Comparison of ENCODE assay signal across 24 cellular contexts in the genomic region with DNA sequence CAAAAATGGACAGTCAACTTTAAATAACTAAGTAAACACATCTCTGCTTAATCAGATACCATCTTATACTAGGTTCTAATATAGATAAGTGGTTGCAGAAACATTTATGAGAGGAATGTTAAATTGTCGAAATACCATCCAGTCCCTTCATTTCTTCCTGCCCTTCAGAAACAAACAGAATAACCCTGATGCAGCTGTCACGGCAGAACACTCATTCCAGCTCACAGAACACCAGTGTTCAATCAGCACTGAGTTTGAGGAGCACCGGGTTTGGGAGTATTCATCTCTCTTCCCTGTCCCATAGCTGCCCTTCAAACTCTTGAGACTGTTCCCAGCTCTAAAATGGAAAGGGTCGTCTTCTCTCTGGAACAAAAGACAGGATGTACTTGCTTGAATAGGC.
DNase-seq lines count a peak whose midpoint lies in the region; ATAC-seq, FAIRE-seq and TF ChIP-seq lines count a peak whose summit lies in the region.
"Had no signal": no experiment of that assay in that cellular context is flagged by ENCODE, and none has a peak within 500 bp of the region (broad histone marks: within the 10 kb centered on the region; RNA-seq: fewer than 3 reads in every experiment).

No MANE protein-coding gene starts in this region.

- H3K27ac ChIP-seq in A549 (peak overlapping the region; percentile 67 to 82), GM23338 (ENCODE audit: low read depth) (no peak overlapping the region), Panc1 (ENCODE audit: low read length) (peak overlapping the region; percentile 85), upper lobe of left lung (no peak overlapping the region)
- H3K27ac ChIP-seq: Peyer's patch had no signal

- BruUV-seq in Panc1 (replicated peaks; lab: Mats Ljungman, UMichigan), result no TSS peak

- peak overlapping the region; percentile 66 for H3K4me2 ChIP-seq in A549
- H3K4me2 ChIP-seq in GM23338, result no peak overlapping the region

- H3K9me3 ChIP-seq in A549 (no peaks in the 10 kb centered on the region), Panc1 (ENCODE audit: control insufficient read depth, insufficient read depth, low read depth, low read length) (no peaks in the 10 kb centered on the region), upper lobe of left lung (no peaks in the 10 kb centered on the region)
- H3K9me3 ChIP-seq: BE2C, HAP-1, Peyer's patch had no signal

- no peaks in the 10 kb centered on the region for H3K9me2 ChIP-seq in GM23338 (ENCODE audit: insufficient read depth)

- TF ChIP-seq CTCF in A549 (IDR thresholded peaks at IDR 0.05) (no peak), GM23338 (conservative IDR thresholded peaks at IDR 0.05; ENCODE audit: low read depth in 2 of 2) (no peak), Panc1 (IDR thresholded peaks at IDR 0.05) (no peak), mesothelial cell of epicardium (IDR thresholded peaks at IDR 0.05; ENCODE audit: unreplicated experiment) (no peak), osteocyte (IDR thresholded peaks at IDR 0.05) (no peak), upper lobe of left lung (IDR thresholded peaks at IDR 0.05) (no peak)

- H3K27me3 ChIP-seq in GM23338 (ENCODE audit: insufficient read depth) (no peaks in the 10 kb centered on the region), Panc1 (ENCODE audit: control insufficient read depth, insufficient read depth, low read length) (no peaks in the 10 kb centered on the region), upper lobe of left lung (no peaks in the 10 kb centered on the region)
- H3K27me3 ChIP-seq: BE2C, Peyer's patch had no signal

- no peaks in the 10 kb centered on the region for H3K9me3 Mint-ChIP-seq in GM23338
- H3K9me3 Mint-ChIP-seq in mesothelial cell of epicardium, result no peaks in the 10 kb centered on the region
- no peaks in the 10 kb centered on the region for H3K9me3 Mint-ChIP-seq in osteocyte (ENCODE audit: unreplicated experiment)
- H3K9me3 Mint-ChIP-seq: CD4-positive, CD25-positive, alpha-beta regulatory T cell; IgD-negative memory B cell had no signal

- DNase-seq in A549 (ENCODE audit: low read depth in 1 of 2, low spot score in 1 of 2) (no peak), GM23338 (ENCODE audit: low spot score) (no peak), Panc1 (ENCODE audit: low read depth, low spot score) (no peak), mesothelial cell of epicardium (ENCODE audit: low spot score in 2 of 2, unreplicated experiment in 2 of 2) (no peak), osteocyte (ENCODE audit: extremely low spot score, unreplicated experiment) (no peak), COLO668 (lab: John Stamatoyannopoulos, UW; ENCODE audit: unreplicated experiment) (no peak), upper lobe of left lung (no peak), DMS114 treated with DMSO at 0.1 percent for 48 hours (lab: John Stamatoyannopoulos, UW; ENCODE audit: unreplicated experiment) (no peak)
- DNase-seq: BE2C; CD4-positive, CD25-positive, alpha-beta regulatory T cell; COR-L47; DMS79 treated with DMSO at 0.1 percent for 48 hours; Karpas-422; NCI-H1417; NCI-H1694 treated with DMSO at 0.1 percent for 48 hours; NCI-H2107; NCI-H2227 treated with DMSO at 0.1 percent for 48 hours; NCI-H510A; NCI-H748 treated with DMSO at 0.1 percent for 48 hours; Peyer's patch had no signal

- CTCF ChIA-PET in A549 (lab: Yijun Ruan, JAX) (interaction anchor here (1.1 kb wide), 1 partner anchor 48 kb away, joined by 3 read pairs; no protein-coding TSS in a partner anchor), Panc1 (lab: Charles Lee) (no interaction called here)

- peaks cover 11% of the 10 kb centered on the region for H3K27me3 Mint-ChIP-seq in GM23338 (ENCODE audit: insufficient read depth, low read depth, poor library complexity)
- no peaks in the 10 kb centered on the region for H3K27me3 Mint-ChIP-seq in mesothelial cell of epicardium (ENCODE audit: low read depth)
- H3K27me3 Mint-ChIP-seq in osteocyte (ENCODE audit: unreplicated experiment), result peaks cover 4% of the 10 kb centered on the region

- POLR2A ChIA-PET in A549 (lab: Yijun Ruan, JAX), result no interaction called here
- POLR2A ChIA-PET in Panc1 (lab: Charles Lee), result no interaction called here

- H2AFZ ChIP-seq in GM23338, result peak overlapping the region; percentile 73; the same call in 1 of the 2 replicates

- H3K36me3 Mint-ChIP-seq in GM23338 (ENCODE audit: low read depth) (no peaks in the 10 kb centered on the region), mesothelial cell of epicardium (no peaks in the 10 kb centered on the region), osteocyte (ENCODE audit: unreplicated experiment) (no peaks in the 10 kb centered on the region)
- H3K36me3 Mint-ChIP-seq: CD4-positive, CD25-positive, alpha-beta regulatory T cell; IgD-negative memory B cell had no signal

- H3K36me3 ChIP-seq in GM23338 (ENCODE audit: insufficient read depth) (no peaks in the 10 kb centered on the region), Panc1 (ENCODE audit: control insufficient read depth, insufficient read depth, low read length) (0 out of 2 replicates have a peak, but pooled peaks cover 2% of the 10 kb centered on the region), upper lobe of left lung (no peaks in the 10 kb centered on the region)
- H3K36me3 ChIP-seq: BE2C, HAP-1, Peyer's patch had no signal

- H3K4me3 ChIP-seq in A549 (no peak overlapping the region), GM23338 (no peak overlapping the region), Panc1 (ENCODE audit: low read depth in 2 of 2, low read length in 2 of 2) (no peak overlapping the region), upper lobe of left lung (no peak overlapping the region)
- H3K4me3 ChIP-seq: GM12878, HAP-1, Peyer's patch had no signal

- no peak for FAIRE-seq in A549 (lab: Jason Lieb, UNC)
- FAIRE-seq: A204.1, GM12878 had no signal

- no peaks in the 10 kb centered on the region for H3K79me2 ChIP-seq in GM23338 (replicated peaks; ENCODE audit: insufficient read depth)

- H3F3A ChIP-seq in GM23338 (replicated peaks; ENCODE audit: low read depth), result no peaks in the 10 kb centered on the region

- TF ChIP-seq RAD21 in A549 (conservative IDR thresholded peaks at IDR 0.05 in 1 of 2, IDR thresholded peaks at IDR 0.05 in 1 of 2), result no peak

- 76% methylated on average over 4 of the region's 4 CpGs for WGBS in A549 (ENCODE audit: missing lambda C conversion rate)
- 56 to 66% methylated on average over 4 of the region's 4 CpGs for WGBS in upper lobe of left lung, 2 donors

- no peaks in the 10 kb centered on the region for H4K20me1 ChIP-seq in GM23338 (replicated peaks; ENCODE audit: insufficient read depth)

- H3K4me1 ChIP-seq in A549 (peaks cover 31% of the 10 kb centered on the region), GM23338 (ENCODE audit: insufficient read depth) (peaks cover 38% of the 10 kb centered on the region), Panc1 (ENCODE audit: control insufficient read depth, insufficient read depth, low read length) (peaks cover 42% of the 10 kb centered on the region), upper lobe of left lung (peaks cover 6 to 19% (median 9%) of the 10 kb centered on the region in 4 donors)
- H3K4me1 ChIP-seq: HAP-1 had no signal

- H3K4me3 Mint-ChIP-seq in GM23338 (no peak overlapping the region), mesothelial cell of epicardium (no peak overlapping the region), osteocyte (ENCODE audit: unreplicated experiment) (no peak overlapping the region)
- H3K4me3 Mint-ChIP-seq: CD4-positive, CD25-positive, alpha-beta regulatory T cell; IgD-negative memory B cell had no signal

- H3K4me1 Mint-ChIP-seq in GM23338 (peaks cover 46% of the 10 kb centered on the region), mesothelial cell of epicardium (peaks cover 68% of the 10 kb centered on the region), osteocyte (ENCODE audit: unreplicated experiment) (peaks cover 17% of the 10 kb centered on the region)

- no peak overlapping the region for H3K27ac Mint-ChIP-seq in GM23338
- H3K27ac Mint-ChIP-seq in mesothelial cell of epicardium, result peak overlapping the region; percentile 75
- H3K27ac Mint-ChIP-seq in osteocyte (ENCODE audit: unreplicated experiment), result no peak overlapping the region
- H3K27ac Mint-ChIP-seq: CD4-positive, CD25-positive, alpha-beta regulatory T cell; IgD-negative memory B cell had no signal

- TF ChIP-seq EP300 in A549 (IDR thresholded peaks at IDR 0.05), result no peak
- TF ChIP-seq EP300 in upper lobe of left lung (IDR thresholded peaks at IDR 0.05), result no peak

- TF ChIP-seq POLR2A in A549 (IDR thresholded peaks at IDR 0.05; ENCODE audit: low read length) (no peak), upper lobe of left lung (IDR thresholded peaks at IDR 0.05) (no peak)

- ATAC-seq in A549, result no peak
- ATAC-seq in GM23338, result no peak
- ATAC-seq in Panc1, result no peak
- ATAC-seq in upper lobe of left lung (ENCODE audit: low FRiP score in 2 of 2), result no peak

- in situ Hi-C loops in Panc1 (cut with HindIII; ENCODE audit: low pct_unique_long_range_greater_than_20kb, low sequenced_read_pairs), result no loop called here

- intact Hi-C loops in Panc1 (cut with micrococcal nuclease; ENCODE audit: unreplicated experiment), result no loop called here

TF ChIP-seq in A549, 52 proteins besides CTCF, POLR2A, EP300 and RAD21:
- TF ChIP-seq GATA3 (IDR thresholded peaks at IDR 0.05; ENCODE audit: borderline replicate concordance) (peak; percentile 29; the same call in 1 of the 2 replicates), PHF8 (IDR thresholded peaks at IDR 0.05; ENCODE audit: borderline replicate concordance, low read depth) (no peak)
TF ChIP-seq in A549: peak in this region for 1.

TF ChIP-seq in GM23338, 12 proteins besides CTCF, POLR2A, EP300 and RAD21 (continues in another document):
- TF ChIP-seq STAT1 (IDR thresholded peaks at IDR 0.05; ENCODE audit: unreplicated experiment), result no peak

Comparison
In these comparisons a context has a peak if more than half of its experiments do, and no peak if none do; other contexts are left out.
1. H3K27ac ChIP-seq: peak in A549 (2 of 2) and Panc1 (single experiment); none in GM23338 (single experiment) and upper lobe of left lung (0 of 4).